Comparison of ENCODE assay signal across 7 cellular contexts in genomic region chr5:6520201-6520600, GRCh38.
"Had no signal": no experiment of that assay in that cellular context is flagged by ENCODE, and none has a peak within 500 bp of the region (broad histone marks: within the 10 kb centered on the region; RNA-seq: fewer than 3 reads in every experiment).

No MANE protein-coding gene starts in this region.

- H3K27ac ChIP-seq: GM23248 had no signal

- H3K4me1 ChIP-seq: HAP-1 had no signal

- H3K27ac Mint-ChIP-seq: GM23338, HFFc6 had no signal

- H2AFZ ChIP-seq: GM23248, GM23338 had no signal

- H3K4me3 Mint-ChIP-seq: GM23338, HFFc6 had no signal

- H3K4me3 ChIP-seq: GM23248, GM23338, HAP-1 had no signal

- H3K4me2 ChIP-seq: GM23338 had no signal

- H3K9me3 ChIP-seq: HAP-1 had no signal

- H3K36me3 ChIP-seq: HAP-1 had no signal

- H3K9ac ChIP-seq: GM23248 had no signal

- DNase-seq: GM23248, GOT3, H7, HCEC 1CT, HFFc6 had no signal

- H3K9me3 Mint-ChIP-seq: GM23338, HFFc6 had no signal
